1 cellular context compared by ENCODE assay signal in genomic region chr7:117283779-117284178, GRCh38.
TF ChIP-seq lines count a peak whose summit lies in the region.

No MANE protein-coding gene starts in this region.

TF ChIP-seq in IMR-90, 13 proteins besides CTCF, POLR2A, EP300 and RAD21 (continued from another document):
- TF ChIP-seq SMC3 (IDR thresholded peaks at IDR 0.05; ENCODE audit: low read depth, low read length) (no peak), MXI1 (IDR thresholded peaks at IDR 0.05; ENCODE audit: borderline replicate concordance, low read depth, low read length) (no peak), MAFK (IDR thresholded peaks at IDR 0.05; ENCODE audit: low read depth, low read length) (no peak)
